Comparison of ENCODE assay signal across 1 cellular context in genomic region chr6:10837997-10838793, GRCh38.
A peak's percentile ranks its signal among the peaks of the same experiment; 100 is the strongest.
TF ChIP-seq lines count a peak whose summit lies in the region.

Gene MAK, minus strand, starts transcription at chr6:10838539. Its CDS starts 7,891 bp downstream, at chr6:10830648.

TF ChIP-seq in HepG2, 621 proteins besides CTCF, POLR2A, EP300 and RAD21 (continued from another document and continues in another):
- TF ChIP-seq SP140L (CRISPR knock-in tag; IDR thresholded peaks at IDR 0.05; ENCODE audit: borderline replicate concordance): no peak
- TF ChIP-seq ZBED4 (CRISPR knock-in tag; IDR thresholded peaks at IDR 0.05; ENCODE audit: borderline replicate concordance): no peak
- peak; percentile 36 for TF ChIP-seq YY1 (IDR thresholded peaks at IDR 0.05; ENCODE audit: insufficient read depth, insufficient replicate concordance, low read depth, low read length)
- no peak; the same call in 1 of the 2 replicates for TF ChIP-seq TERF1 (CRISPR knock-in tag; IDR thresholded peaks at IDR 0.05)
- no peak for TF ChIP-seq ZFAT (CRISPR knock-in tag; conservative IDR thresholded peaks at IDR 0.05)
- peak; percentile 64 for TF ChIP-seq ZNF547 (CRISPR knock-in tag; IDR thresholded peaks at IDR 0.05)
- TF ChIP-seq NCOR1 (IDR thresholded peaks at IDR 0.05; ENCODE audit: borderline replicate concordance, low read length): no peak
- TF ChIP-seq ZNF337 (CRISPR knock-in tag; IDR thresholded peaks at IDR 0.05; ENCODE audit: borderline replicate concordance, low read depth): no peak
- peak; percentile 96 for TF ChIP-seq ARID4A (CRISPR knock-in tag; IDR thresholded peaks at IDR 0.05; ENCODE audit: borderline replicate concordance)
- peak; percentile 81 for TF ChIP-seq ZNF883 (CRISPR knock-in tag; IDR thresholded peaks at IDR 0.05; ENCODE audit: not compliant biosample characterization)
- TF ChIP-seq DDIT3 (CRISPR knock-in tag; IDR thresholded peaks at IDR 0.05): no peak
- TF ChIP-seq BRF2 (CRISPR knock-in tag; IDR thresholded peaks at IDR 0.05): 0 out of 2 replicates have a peak, but pooled peaks have one; percentile 51
- TF ChIP-seq ZNF224 (CRISPR knock-in tag; IDR thresholded peaks at IDR 0.05): peak; percentile 46; the same call in 1 of the 2 replicates
- peak; percentile 34; the same call in 1 of the 2 replicates for TF ChIP-seq ZNF768 (CRISPR knock-in tag; IDR thresholded peaks at IDR 0.05)
- TF ChIP-seq ZNF24 (IDR thresholded peaks at IDR 0.05): no peak
- TF ChIP-seq KIAA2018 (CRISPR knock-in tag; IDR thresholded peaks at IDR 0.05; ENCODE audit: borderline replicate concordance): 0 out of 2 replicates have a peak, but pooled peaks have one; percentile 20
- peak; percentile 62; the same call in 1 of the 2 replicates for TF ChIP-seq PITX1 (CRISPR knock-in tag; IDR thresholded peaks at IDR 0.05)
- no peak for TF ChIP-seq ZBTB44 (CRISPR knock-in tag; IDR thresholded peaks at IDR 0.05)
- no peak for TF ChIP-seq ZSCAN29 (CRISPR knock-in tag; conservative IDR thresholded peaks at IDR 0.05)
- peak; percentile 16; the same call in 1 of the 2 replicates for TF ChIP-seq ZSCAN31 (CRISPR knock-in tag; IDR thresholded peaks at IDR 0.05; ENCODE audit: low read depth)
- peak; percentile 46; the same call in 1 of the 2 replicates for TF ChIP-seq POLR2AphosphoS5 (IDR thresholded peaks at IDR 0.05; ENCODE audit: low read depth, low read length)
- peak; percentile 55; the same call in 1 of the 2 replicates for TF ChIP-seq MIXL1 (CRISPR knock-in tag; IDR thresholded peaks at IDR 0.05)
- TF ChIP-seq ESRRA (CRISPR knock-in tag; IDR thresholded peaks at IDR 0.05; ENCODE audit: low read depth): no peak
- TF ChIP-seq MXI1 (IDR thresholded peaks at IDR 0.05; ENCODE audit: borderline replicate concordance, low read depth, low read length): peak; percentile 85; the same call in 2 of the 3 replicates
- no peak for TF ChIP-seq TRIM24 (CRISPR knock-in tag; IDR thresholded peaks at IDR 0.05)
- TF ChIP-seq ZNF275 (CRISPR knock-in tag; IDR thresholded peaks at IDR 0.05; ENCODE audit: borderline replicate concordance): peak; percentile 50; the same call in 1 of the 2 replicates
- no peak for TF ChIP-seq ZNF569 (CRISPR knock-in tag; IDR thresholded peaks at IDR 0.05; ENCODE audit: borderline replicate concordance)
- TF ChIP-seq NFKB2 (CRISPR knock-in tag; IDR thresholded peaks at IDR 0.05; ENCODE audit: borderline replicate concordance): peak; percentile 86; the same call in 1 of the 2 replicates
- no peak for TF ChIP-seq ARNT (IDR thresholded peaks at IDR 0.05)
- TF ChIP-seq FOXJ3 (CRISPR knock-in tag; IDR thresholded peaks at IDR 0.05; ENCODE audit: borderline replicate concordance): no peak; the same call in 1 of the 2 replicates
- TF ChIP-seq POLR2AphosphoS2 (IDR thresholded peaks at IDR 0.05; ENCODE audit: low read depth, low read length): no peak
